ENCODE assay signal across 1 cellular context in the genomic region with DNA sequence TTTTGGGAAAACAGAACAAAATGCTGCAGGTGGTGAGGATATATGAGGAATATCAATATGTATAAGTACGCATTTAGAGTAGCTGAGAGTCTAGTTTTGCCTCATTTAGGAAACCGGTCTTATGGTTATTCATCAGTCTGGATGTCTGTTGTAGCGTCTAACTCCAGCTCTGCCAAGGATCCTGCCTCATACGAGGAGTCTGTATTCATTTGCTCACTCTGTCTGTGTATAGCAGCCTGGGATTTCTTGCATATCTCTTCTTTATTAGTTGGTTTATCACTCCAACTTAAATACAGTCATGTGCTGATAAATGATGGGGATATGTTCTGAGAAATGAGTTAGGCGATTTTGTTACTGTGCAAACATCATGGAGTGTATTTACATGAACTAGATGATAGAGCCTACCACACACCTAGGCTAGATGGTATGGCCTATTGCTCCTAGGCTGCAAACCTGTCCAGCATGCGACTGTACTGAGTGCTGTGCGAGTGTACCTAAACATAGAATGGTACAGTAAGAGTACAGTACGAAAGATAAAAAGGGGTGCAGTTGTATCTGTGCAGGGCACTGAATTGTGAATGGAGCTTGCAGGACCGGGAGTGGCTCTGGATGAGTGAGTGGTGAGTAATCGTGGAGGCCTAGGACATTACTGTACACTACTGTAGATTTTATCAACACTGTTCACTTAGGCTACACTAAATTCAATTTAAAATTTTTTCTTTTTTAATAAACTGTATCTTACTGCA.
A peak's percentile ranks its signal among the peaks of the same experiment; 100 is the strongest.
TF ChIP-seq lines count a peak whose summit lies in the region.

No MANE protein-coding gene starts in this region.

TF ChIP-seq in IMR-90, 13 proteins besides CTCF, POLR2A, EP300 and RAD21:
- TF ChIP-seq CEBPB (IDR thresholded peaks at IDR 0.05; ENCODE audit: low read depth, low read length): no peak
- peak; percentile 71 for TF ChIP-seq FOS (IDR thresholded peaks at IDR 0.05; ENCODE audit: low read depth, low read length)
